In the genomic region with DNA sequence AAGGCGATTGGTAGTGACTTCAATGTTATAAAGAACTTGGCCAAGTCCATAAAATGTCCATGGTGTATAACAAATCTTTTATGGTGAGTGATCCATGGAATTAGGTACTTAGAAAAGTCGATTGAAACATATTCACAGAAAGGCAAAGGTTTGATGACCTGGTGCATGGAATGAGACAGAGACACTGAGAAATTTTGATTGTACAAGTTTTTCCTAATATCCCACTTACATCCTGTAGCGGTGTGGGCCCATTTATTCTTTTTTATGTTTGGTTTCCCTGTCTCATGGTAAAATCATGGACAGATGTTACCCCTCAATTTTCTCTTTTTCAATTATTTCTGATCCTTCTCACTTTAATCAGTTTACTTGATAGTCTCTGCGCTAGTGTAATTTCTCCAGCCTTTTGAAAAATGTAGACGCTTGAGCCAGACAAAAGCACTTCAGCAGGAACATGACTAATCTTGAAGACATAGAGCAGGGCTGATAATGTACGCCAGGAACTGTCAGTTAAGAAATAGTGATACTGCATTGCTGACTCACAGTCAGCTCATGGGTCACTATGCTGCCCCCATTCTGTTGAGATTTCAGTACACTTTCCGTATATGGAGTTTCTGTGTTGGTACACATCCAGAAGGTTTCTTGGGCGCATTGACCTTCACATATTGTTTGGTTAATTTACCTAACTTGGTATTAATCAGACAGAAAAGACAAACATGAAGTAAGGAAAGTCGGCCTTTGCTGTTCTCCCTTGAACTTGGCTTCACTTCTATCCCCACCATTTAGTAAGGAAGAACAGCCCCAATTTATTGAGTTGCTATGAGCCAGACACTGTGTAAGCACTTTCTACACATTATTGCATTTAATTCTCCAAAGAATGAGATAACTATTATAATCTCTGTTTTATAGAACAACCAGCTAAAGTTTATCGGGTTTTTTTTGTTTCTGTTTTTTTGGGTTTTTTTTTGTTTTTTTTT, we compare ENCODE assay signal across 13 cellular contexts.
DNase-seq lines count a peak whose midpoint lies in the region; ATAC-seq, FAIRE-seq and TF ChIP-seq lines count a peak whose summit lies in the region.
"Had no signal": no experiment of that assay in that cellular context is flagged by ENCODE, and none has a peak within 500 bp of the region (broad histone marks: within the 10 kb centered on the region; RNA-seq: fewer than 3 reads in every experiment).

No MANE protein-coding gene starts in this region.

- CTCF ChIA-PET in Caco-2 (lab: Charles Lee): no interaction called here

- no peaks in the 10 kb centered on the region for H3K27me3 ChIP-seq in Caco-2 (replicated peaks; ENCODE audit: control insufficient read depth, insufficient read depth, low read length)
- H3K27me3 ChIP-seq in osteoblast (ENCODE audit: insufficient read depth, low read length): no peaks in the 10 kb centered on the region

- H3K27ac ChIP-seq in epithelial cell of prostate (peak overlapping the region; percentile 8), osteoblast (ENCODE audit: low read depth, low read length) (peak overlapping the region; percentile 24), kidney (ENCODE audit: low read depth in 2 of 2, low read length in 2 of 2) (no peak overlapping the region)
- H3K27ac ChIP-seq: skin epidermis had no signal

- BruUV-seq in Caco-2 (replicated peaks; lab: Mats Ljungman, UMichigan): no TSS peak

- TF ChIP-seq CTCF in Caco-2 (IDR thresholded peaks at IDR 0.05; ENCODE audit: insufficient read depth in 1 of 2, low read depth in 1 of 2, low read length in 1 of 2, severe bottlenecking in 1 of 2, unreplicated experiment in 1 of 2): no peak
- TF ChIP-seq CTCF in osteoblast (IDR thresholded peaks at IDR 0.05; ENCODE audit: extremely low read depth, low read depth, low read length): no peak
- no peak for TF ChIP-seq CTCF in kidney (IDR thresholded peaks at IDR 0.05; ENCODE audit: borderline replicate concordance, extremely low read depth, insufficient read depth)

- H3K4me1 ChIP-seq in Caco-2 (no peaks in the 10 kb centered on the region; the same call in 1 of the 2 replicates), osteoblast (ENCODE audit: insufficient read depth, low read length) (peaks cover 3% of the 10 kb centered on the region), kidney (ENCODE audit: control insufficient read depth in 1 of 2, insufficient read depth in 1 of 2, low read depth in 1 of 2, low read length in 2 of 2) (no peaks in the 10 kb centered on the region)

- ATAC-seq in HG03442 (IDR thresholded peaks at IDR 0.05; ENCODE audit: unreplicated experiment): no peak

- no peak overlapping the region for H3K4me3 Mint-ChIP-seq in Caco-2 (ENCODE audit: unreplicated experiment)
- H3K4me3 Mint-ChIP-seq: brain had no signal

- POLR2A ChIA-PET in Caco-2 (lab: Charles Lee): no interaction called here

- no peaks in the 10 kb centered on the region for H4K20me1 ChIP-seq in osteoblast (ENCODE audit: insufficient read depth, low read length)

- H3K4me1 Mint-ChIP-seq in Caco-2 (ENCODE audit: low read depth, unreplicated experiment): peaks cover 6% of the 10 kb centered on the region

- H3K9ac ChIP-seq in kidney (ENCODE audit: low read length in 2 of 2): no peak overlapping the region

- H3K36me3 ChIP-seq in Caco-2 (ENCODE audit: control insufficient read depth, insufficient read depth, low read length) (no peaks in the 10 kb centered on the region), osteoblast (ENCODE audit: insufficient read depth, low read length) (no peaks in the 10 kb centered on the region), kidney (ENCODE audit: control insufficient read depth in 1 of 2, insufficient read depth in 2 of 2, low read length in 2 of 2) (no peaks in the 10 kb centered on the region)

- H3K9me3 Mint-ChIP-seq in Caco-2 (ENCODE audit: unreplicated experiment): peaks cover 18% of the 10 kb centered on the region
- H3K9me3 Mint-ChIP-seq: brain had no signal

- H3K36me3 Mint-ChIP-seq in Caco-2 (ENCODE audit: insufficient read depth, unreplicated experiment): no peaks in the 10 kb centered on the region

- DNase-seq in Caco-2 (peak in 1 of 2 experiments; percentile 16), NCI-H2227 treated with DMSO at 0.1 percent for 48 hours (lab: John Stamatoyannopoulos, UW) (peak; percentile 22), epithelial cell of prostate (ENCODE audit: low read depth, low spot score) (peak; percentile 62), osteoblast (ENCODE audit: insufficient read length, low spot score, missing footprints) (peak; percentile 55), kidney (no peak)
- DNase-seq in stimulated activated CD4-positive, alpha-beta T cell treated with anti-CD3 and anti-CD28 coated beads, Interleukin-15, amount 100 ng/mL, for 24 hours: no peak
- no peak for DNase-seq in activated naive CD4-positive, alpha-beta T cell treated with anti-CD3 and anti-CD28 coated beads, Interleukin-2, amount 50 U/mL, for 16 hours
- DNase-seq: activated CD4-positive, alpha-beta T cell treated with anti-CD3 and anti-CD28 coated beads, Interleukin-2, amount 50 U/mL, for 48 hours; MM.1S had no signal

- no peak for FAIRE-seq in kidney (lab: Jason Lieb, UNC)
- FAIRE-seq: G401.6 had no signal

- no peaks in the 10 kb centered on the region for H3K9me3 ChIP-seq in Caco-2
- H3K9me3 ChIP-seq in osteoblast (ENCODE audit: low read depth, low read length): no peaks in the 10 kb centered on the region
- no peaks in the 10 kb centered on the region for H3K9me3 ChIP-seq in kidney (ENCODE audit: control insufficient read depth in 1 of 2, low read length in 2 of 2)

- H3K4me2 ChIP-seq in osteoblast (ENCODE audit: insufficient read depth, low read length): no peak overlapping the region

- no peak overlapping the region for H2AFZ ChIP-seq in osteoblast (ENCODE audit: low read length)

- H3K27me3 Mint-ChIP-seq in Caco-2 (ENCODE audit: insufficient read depth, unreplicated experiment): no peaks in the 10 kb centered on the region
- H3K27me3 Mint-ChIP-seq: brain had no signal

- intact Hi-C loops in Caco-2 (cut with micrococcal nuclease; ENCODE audit: unreplicated experiment) (no loop called here), kidney (cut with DNase I) (no loop called here)

- H3K4me3 ChIP-seq in Caco-2 (ENCODE audit: low read depth, low read length) (no peak overlapping the region), osteoblast (ENCODE audit: insufficient read depth, low read length) (no peak overlapping the region), kidney (ENCODE audit: low read length in 2 of 2) (no peak overlapping the region)
- H3K4me3 ChIP-seq: skin epidermis had no signal

- H3K79me2 ChIP-seq in osteoblast (ENCODE audit: insufficient read depth, low read length): no peaks in the 10 kb centered on the region

- H3K27ac Mint-ChIP-seq in Caco-2 (ENCODE audit: unreplicated experiment): peak overlapping the region; percentile 53
- H3K27ac Mint-ChIP-seq: brain had no signal

Comparison
In these comparisons a context has a peak if more than half of its experiments do, and no peak if none do; other contexts are left out.
1. DNase-seq: peak in NCI-H2227 treated with DMSO at 0.1 percent for 48 hours (single experiment), epithelial cell of prostate (single experiment) and osteoblast (single experiment); none in kidney (single experiment), stimulated activated CD4-positive, alpha-beta T cell treated with anti-CD3 and anti-CD28 coated beads, Interleukin-15, amount 100 ng/mL, for 24 hours (single experiment) and activated naive CD4-positive, alpha-beta T cell treated with anti-CD3 and anti-CD28 coated beads, Interleukin-2, amount 50 U/mL, for 16 hours (single experiment).
2. H3K27ac ChIP-seq: peak in epithelial cell of prostate (single experiment) and osteoblast (single experiment); none in kidney (0 of 2).